In genomic region chr1:180211860-180212229, GRCh38 we compare ENCODE assay signal across 20 cellular contexts. TPM values are rescaled to one million over a fixed set of nuclear protein-coding genes. Genes with fewer than 3 reads are reported as not detected.
"Had no signal": no experiment of that assay in that cellular context is flagged by ENCODE, and none has a peak within 500 bp of the region (broad histone marks: within the 10 kb centered on the region; RNA-seq: fewer than 3 reads in every experiment).

No MANE protein-coding gene starts in this region.

- H3K4me1 ChIP-seq: adrenal gland, transverse colon had no signal

- DNase-seq: activated CD4-positive, alpha-beta memory T cell treated with anti-CD3 and anti-CD28 coated beads, Interleukin-2, amount 10 ng/mL, durations not matched to agents 7 days and 5 days; activated CD4-positive, alpha-beta T cell treated with anti-CD3 and anti-CD28 coated beads for 4 hours; activated effector memory CD4-positive, alpha-beta T cell treated with anti-CD3 and anti-CD28 coated beads, Interleukin-2, amount 50 U/mL, for 16 hours; activated T-cell treated with anti-CD3 and anti-CD28 coated beads, Interleukin-2, amount 50 U/mL, for 4 hours; adrenal gland; central memory CD4-positive, alpha-beta T cell; hypothalamus; kidney; mesendoderm; occipital lobe; stimulated activated CD4-positive, alpha-beta T cell treated with anti-CD3 and anti-CD28 coated beads, Interleukin-2, amount 100 ng/mL, for 48 hours; stimulated activated naive CD4-positive, alpha-beta T cell; transverse colon had no signal

- ATAC-seq: activated T-cell treated with anti-CD3 and anti-CD28 coated beads, Interleukin-2, amount 50 U/mL, for 4 hours; esophagus mucosa; natural killer cell treated with Interleukin-12 subunit alpha and Interleukin-12 subunit beta and Interleukin-15 and Interleukin-18, amount 100 ng/mL, for 72 hours had no signal

- H3K27ac ChIP-seq: adrenal gland, coronary artery, transverse colon had no signal

- H3K36me3 ChIP-seq: adrenal gland, transverse colon had no signal

- H3K4me3 ChIP-seq: adrenal gland, coronary artery, transverse colon had no signal

- FAIRE-seq: kidney had no signal

- H3K27me3 ChIP-seq: transverse colon had no signal

- H3K9me3 ChIP-seq: adrenal gland, transverse colon had no signal

RNA-seq across cellular contexts. Expression of gene LHX4, which starts 18.2 kb away (rescaled TPM):
- total RNA-seq: activated CD4-positive, alpha-beta memory T cell treated with anti-CD3 and anti-CD28 coated beads, Interleukin-2, amount 10 ng/mL, durations not matched to agents 7 days and 5 days; adrenal gland; glomerular endothelial cell; kidney; natural killer cell treated with Interleukin-12 subunit alpha and Interleukin-12 subunit beta and Interleukin-15 and Interleukin-18, amount 100 ng/mL, for 72 hours; posterior vena cava; skeletal muscle tissue; T-helper 1 cell treated with Interleukin-12 subunit alpha and Interleukin-12 subunit beta and Interleukin-4 antibody, amounts not matched to agents 30 ng/mL and 1 ng/mL, for 36 hours had no signal
- polyA plus RNA-seq: adrenal gland had no signal
